In the genomic region with DNA sequence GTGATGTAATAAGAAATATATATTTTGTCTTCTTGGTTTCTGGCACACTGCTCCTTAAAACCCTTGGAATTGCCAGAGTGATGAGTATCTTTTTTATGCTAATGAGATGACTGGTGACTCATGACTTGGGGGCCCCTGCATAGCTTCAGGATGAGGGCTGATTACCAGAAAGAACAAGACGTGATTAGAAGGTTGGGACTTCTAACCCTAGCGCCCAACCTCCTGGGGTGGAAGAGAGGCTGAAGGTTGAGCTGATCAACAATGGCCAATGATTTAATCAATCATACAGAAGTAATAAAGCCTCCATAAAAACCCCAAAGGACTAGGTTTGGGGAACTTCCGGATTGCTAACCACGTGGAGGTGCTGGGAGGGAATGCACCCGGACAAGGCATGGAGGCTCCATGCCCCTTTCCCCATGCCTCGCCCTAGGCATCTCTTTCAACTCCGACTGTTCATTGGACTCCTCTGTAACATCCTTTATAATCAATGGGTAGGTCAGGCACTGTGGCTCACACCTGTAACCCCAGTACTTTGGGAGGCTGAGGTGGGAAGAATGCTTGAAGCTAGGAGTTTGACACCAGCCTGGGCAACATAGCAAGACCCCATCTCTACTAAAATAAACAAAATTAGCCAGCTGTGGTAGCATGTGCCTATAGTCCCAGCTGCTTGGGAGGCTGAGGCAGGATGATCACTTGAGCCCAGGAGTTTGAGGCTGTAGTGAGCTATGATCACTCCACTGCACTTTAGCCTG, we compare ENCODE assay signal across 1 cellular context.
A peak's percentile ranks its signal among the peaks of the same experiment; 100 is the strongest.
TF ChIP-seq lines count a peak whose summit lies in the region.

No MANE protein-coding gene starts in this region.

TF ChIP-seq in K562, 482 proteins besides CTCF, POLR2A, EP300 and RAD21 (continued from another document and continues in another):
- TF ChIP-seq, protein P1, sequence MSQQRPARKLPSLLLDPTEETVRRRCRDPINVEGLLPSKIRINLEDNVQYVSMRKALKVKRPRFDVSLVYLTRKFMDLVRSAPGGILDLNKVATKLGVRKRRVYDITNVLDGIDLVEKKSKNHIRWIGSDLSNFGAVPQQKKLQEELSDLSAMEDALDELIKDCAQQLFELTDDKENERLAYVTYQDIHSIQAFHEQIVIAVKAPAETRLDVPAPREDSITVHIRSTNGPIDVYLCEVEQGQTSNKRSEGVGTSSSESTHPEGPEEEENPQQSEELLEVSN (IDR thresholded peaks at IDR 0.05; ENCODE audit: borderline replicate concordance in 1 of 2, extremely low read depth in 1 of 2, insufficient read depth in 1 of 2, insufficient read length in 1 of 2, low read depth in 1 of 2, low read length in 1 of 2, poor library complexity in 1 of 2, severe bottlenecking in 1 of 2): peak; percentile 64 to 87
- no peak for TF ChIP-seq HCFC1 (IDR thresholded peaks at IDR 0.05; ENCODE audit: low read depth, low read length)
- no peak for TF ChIP-seq PYGO2 (tag; IDR thresholded peaks at IDR 0.05)
- no peak for TF ChIP-seq NELFE (IDR thresholded peaks at IDR 0.05; ENCODE audit: insufficient read depth, insufficient read length)
- TF ChIP-seq ZNF408 (CRISPR knock-in tag; IDR thresholded peaks at IDR 0.05; ENCODE audit: low read depth): no peak
- TF ChIP-seq KAT8 (IDR thresholded peaks at IDR 0.05; ENCODE audit: low read depth): no peak
- no peak for TF ChIP-seq KDM1A (IDR thresholded peaks at IDR 0.05)
- TF ChIP-seq, protein P2, sequence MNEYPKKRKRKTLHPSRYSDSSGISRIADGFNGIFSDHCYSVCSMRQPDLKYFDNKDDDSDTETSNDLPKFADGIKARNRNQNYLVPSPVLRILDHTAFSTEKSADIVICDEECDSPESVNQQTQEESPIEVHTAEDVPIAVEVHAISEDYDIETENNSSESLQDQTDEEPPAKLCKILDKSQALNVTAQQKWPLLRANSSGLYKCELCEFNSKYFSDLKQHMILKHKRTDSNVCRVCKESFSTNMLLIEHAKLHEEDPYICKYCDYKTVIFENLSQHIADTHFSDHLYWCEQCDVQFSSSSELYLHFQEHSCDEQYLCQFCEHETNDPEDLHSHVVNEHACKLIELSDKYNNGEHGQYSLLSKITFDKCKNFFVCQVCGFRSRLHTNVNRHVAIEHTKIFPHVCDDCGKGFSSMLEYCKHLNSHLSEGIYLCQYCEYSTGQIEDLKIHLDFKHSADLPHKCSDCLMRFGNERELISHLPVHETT (CRISPR knock-in tag; conservative IDR thresholded peaks at IDR 0.05 in 1 of 2, IDR thresholded peaks at IDR 0.05 in 1 of 2): no peak
- TF ChIP-seq FOXJ2 (tag; IDR thresholded peaks at IDR 0.05): 0 out of 2 replicates have a peak, but pooled peaks have one; percentile 9
- TF ChIP-seq CSDE1 (IDR thresholded peaks at IDR 0.05): no peak
- TF ChIP-seq ZNF668 (CRISPR knock-in tag; IDR thresholded peaks at IDR 0.05): no peak
- TF ChIP-seq, protein P3, sequence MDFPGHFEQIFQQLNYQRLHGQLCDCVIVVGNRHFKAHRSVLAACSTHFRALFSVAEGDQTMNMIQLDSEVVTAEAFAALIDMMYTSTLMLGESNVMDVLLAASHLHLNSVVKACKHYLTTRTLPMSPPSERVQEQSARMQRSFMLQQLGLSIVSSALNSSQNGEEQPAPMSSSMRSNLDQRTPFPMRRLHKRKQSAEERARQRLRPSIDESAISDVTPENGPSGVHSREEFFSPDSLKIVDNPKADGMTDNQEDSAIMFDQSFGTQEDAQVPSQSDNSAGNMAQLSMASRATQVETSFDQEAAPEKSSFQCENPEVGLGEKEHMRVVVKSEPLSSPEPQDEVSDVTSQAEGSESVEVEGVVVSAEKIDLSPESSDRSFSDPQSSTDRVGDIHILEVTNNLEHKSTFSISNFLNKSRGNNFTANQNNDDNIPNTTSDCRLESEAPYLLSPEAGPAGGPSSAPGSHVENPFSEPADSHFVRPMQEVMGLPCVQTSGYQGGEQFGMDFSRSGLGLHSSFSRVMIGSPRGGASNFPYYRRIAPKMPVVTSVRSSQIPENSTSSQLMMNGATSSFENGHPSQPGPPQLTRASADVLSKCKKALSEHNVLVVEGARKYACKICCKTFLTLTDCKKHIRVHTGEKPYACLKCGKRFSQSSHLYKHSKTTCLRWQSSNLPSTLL (IDR thresholded peaks at IDR 0.05): no peak
- TF ChIP-seq, protein P4, sequence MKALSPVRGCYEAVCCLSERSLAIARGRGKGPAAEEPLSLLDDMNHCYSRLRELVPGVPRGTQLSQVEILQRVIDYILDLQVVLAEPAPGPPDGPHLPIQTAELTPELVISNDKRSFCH (CRISPR knock-in tag; IDR thresholded peaks at IDR 0.05): no peak
- TF ChIP-seq, protein P4 (tag; IDR thresholded peaks at IDR 0.05): 0 out of 2 replicates have a peak, but pooled peaks have one; percentile 27
- TF ChIP-seq, protein P5, sequence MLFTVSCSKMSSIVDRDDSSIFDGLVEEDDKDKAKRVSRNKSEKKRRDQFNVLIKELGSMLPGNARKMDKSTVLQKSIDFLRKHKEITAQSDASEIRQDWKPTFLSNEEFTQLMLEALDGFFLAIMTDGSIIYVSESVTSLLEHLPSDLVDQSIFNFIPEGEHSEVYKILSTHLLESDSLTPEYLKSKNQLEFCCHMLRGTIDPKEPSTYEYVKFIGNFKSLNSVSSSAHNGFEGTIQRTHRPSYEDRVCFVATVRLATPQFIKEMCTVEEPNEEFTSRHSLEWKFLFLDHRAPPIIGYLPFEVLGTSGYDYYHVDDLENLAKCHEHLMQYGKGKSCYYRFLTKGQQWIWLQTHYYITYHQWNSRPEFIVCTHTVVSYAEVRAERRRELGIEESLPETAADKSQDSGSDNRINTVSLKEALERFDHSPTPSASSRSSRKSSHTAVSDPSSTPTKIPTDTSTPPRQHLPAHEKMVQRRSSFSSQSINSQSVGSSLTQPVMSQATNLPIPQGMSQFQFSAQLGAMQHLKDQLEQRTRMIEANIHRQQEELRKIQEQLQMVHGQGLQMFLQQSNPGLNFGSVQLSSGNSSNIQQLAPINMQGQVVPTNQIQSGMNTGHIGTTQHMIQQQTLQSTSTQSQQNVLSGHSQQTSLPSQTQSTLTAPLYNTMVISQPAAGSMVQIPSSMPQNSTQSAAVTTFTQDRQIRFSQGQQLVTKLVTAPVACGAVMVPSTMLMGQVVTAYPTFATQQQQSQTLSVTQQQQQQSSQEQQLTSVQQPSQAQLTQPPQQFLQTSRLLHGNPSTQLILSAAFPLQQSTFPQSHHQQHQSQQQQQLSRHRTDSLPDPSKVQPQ (CRISPR knock-in tag; IDR thresholded peaks at IDR 0.05; ENCODE audit: borderline replicate concordance): no peak
- TF ChIP-seq RNF2 (IDR thresholded peaks at IDR 0.05): no peak
- TF ChIP-seq RBM15 (IDR thresholded peaks at IDR 0.05; ENCODE audit: insufficient read depth, low read length): no peak
- TF ChIP-seq, protein P6, sequence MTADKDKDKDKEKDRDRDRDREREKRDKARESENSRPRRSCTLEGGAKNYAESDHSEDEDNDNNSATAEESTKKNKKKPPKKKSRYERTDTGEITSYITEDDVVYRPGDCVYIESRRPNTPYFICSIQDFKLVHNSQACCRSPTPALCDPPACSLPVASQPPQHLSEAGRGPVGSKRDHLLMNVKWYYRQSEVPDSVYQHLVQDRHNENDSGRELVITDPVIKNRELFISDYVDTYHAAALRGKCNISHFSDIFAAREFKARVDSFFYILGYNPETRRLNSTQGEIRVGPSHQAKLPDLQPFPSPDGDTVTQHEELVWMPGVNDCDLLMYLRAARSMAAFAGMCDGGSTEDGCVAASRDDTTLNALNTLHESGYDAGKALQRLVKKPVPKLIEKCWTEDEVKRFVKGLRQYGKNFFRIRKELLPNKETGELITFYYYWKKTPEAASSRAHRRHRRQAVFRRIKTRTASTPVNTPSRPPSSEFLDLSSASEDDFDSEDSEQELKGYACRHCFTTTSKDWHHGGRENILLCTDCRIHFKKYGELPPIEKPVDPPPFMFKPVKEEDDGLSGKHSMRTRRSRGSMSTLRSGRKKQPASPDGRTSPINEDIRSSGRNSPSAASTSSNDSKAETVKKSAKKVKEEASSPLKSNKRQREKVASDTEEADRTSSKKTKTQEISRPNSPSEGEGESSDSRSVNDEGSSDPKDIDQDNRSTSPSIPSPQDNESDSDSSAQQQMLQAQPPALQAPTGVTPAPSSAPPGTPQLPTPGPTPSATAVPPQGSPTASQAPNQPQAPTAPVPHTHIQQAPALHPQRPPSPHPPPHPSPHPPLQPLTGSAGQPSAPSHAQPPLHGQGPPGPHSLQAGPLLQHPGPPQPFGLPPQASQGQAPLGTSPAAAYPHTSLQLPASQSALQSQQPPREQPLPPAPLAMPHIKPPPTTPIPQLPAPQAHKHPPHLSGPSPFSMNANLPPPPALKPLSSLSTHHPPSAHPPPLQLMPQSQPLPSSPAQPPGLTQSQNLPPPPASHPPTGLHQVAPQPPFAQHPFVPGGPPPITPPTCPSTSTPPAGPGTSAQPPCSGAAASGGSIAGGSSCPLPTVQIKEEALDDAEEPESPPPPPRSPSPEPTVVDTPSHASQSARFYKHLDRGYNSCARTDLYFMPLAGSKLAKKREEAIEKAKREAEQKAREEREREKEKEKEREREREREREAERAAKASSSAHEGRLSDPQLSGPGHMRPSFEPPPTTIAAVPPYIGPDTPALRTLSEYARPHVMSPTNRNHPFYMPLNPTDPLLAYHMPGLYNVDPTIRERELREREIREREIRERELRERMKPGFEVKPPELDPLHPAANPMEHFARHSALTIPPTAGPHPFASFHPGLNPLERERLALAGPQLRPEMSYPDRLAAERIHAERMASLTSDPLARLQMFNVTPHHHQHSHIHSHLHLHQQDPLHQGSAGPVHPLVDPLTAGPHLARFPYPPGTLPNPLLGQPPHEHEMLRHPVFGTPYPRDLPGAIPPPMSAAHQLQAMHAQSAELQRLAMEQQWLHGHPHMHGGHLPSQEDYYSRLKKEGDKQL (CRISPR knock-in tag; IDR thresholded peaks at IDR 0.05; ENCODE audit: borderline replicate concordance): no peak
- TF ChIP-seq, protein P7, sequence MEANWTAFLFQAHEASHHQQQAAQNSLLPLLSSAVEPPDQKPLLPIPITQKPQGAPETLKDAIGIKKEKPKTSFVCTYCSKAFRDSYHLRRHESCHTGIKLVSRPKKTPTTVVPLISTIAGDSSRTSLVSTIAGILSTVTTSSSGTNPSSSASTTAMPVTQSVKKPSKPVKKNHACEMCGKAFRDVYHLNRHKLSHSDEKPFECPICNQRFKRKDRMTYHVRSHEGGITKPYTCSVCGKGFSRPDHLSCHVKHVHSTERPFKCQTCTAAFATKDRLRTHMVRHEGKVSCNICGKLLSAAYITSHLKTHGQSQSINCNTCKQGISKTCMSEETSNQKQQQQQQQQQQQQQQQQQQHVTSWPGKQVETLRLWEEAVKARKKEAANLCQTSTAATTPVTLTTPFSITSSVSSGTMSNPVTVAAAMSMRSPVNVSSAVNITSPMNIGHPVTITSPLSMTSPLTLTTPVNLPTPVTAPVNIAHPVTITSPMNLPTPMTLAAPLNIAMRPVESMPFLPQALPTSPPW (CRISPR knock-in tag; IDR thresholded peaks at IDR 0.05): peak; percentile 59
- no peak for TF ChIP-seq FOXA1 (IDR thresholded peaks at IDR 0.05; ENCODE audit: borderline replicate concordance)
- TF ChIP-seq, protein P8, sequence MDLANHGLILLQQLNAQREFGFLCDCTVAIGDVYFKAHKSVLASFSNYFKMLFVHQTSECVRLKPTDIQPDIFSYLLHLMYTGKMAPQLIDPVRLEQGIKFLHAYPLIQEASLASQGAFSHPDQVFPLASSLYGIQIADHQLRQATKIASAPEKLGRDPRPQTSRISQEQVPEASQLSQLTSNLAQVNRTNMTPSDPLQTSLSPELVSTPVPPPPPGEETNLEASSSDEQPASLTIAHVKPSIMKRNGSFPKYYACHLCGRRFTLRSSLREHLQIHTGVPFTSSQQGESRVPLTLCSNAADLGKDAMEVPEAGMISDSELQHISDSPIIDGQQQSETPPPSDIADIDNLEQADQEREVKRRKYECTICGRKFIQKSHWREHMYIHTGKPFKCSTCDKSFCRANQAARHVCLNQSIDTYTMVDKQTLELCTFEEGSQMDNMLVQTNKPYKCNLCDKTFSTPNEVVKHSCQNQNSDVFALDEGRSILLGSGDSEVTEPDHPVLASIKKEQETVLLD (IDR thresholded peaks at IDR 0.05): no peak
- TF ChIP-seq, protein P9, sequence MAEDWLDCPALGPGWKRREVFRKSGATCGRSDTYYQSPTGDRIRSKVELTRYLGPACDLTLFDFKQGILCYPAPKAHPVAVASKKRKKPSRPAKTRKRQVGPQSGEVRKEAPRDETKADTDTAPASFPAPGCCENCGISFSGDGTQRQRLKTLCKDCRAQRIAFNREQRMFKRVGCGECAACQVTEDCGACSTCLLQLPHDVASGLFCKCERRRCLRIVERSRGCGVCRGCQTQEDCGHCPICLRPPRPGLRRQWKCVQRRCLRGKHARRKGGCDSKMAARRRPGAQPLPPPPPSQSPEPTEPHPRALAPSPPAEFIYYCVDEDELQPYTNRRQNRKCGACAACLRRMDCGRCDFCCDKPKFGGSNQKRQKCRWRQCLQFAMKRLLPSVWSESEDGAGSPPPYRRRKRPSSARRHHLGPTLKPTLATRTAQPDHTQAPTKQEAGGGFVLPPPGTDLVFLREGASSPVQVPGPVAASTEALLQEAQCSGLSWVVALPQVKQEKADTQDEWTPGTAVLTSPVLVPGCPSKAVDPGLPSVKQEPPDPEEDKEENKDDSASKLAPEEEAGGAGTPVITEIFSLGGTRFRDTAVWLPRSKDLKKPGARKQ (CRISPR knock-in tag; IDR thresholded peaks at IDR 0.05): no peak
- TF ChIP-seq, protein P10, sequence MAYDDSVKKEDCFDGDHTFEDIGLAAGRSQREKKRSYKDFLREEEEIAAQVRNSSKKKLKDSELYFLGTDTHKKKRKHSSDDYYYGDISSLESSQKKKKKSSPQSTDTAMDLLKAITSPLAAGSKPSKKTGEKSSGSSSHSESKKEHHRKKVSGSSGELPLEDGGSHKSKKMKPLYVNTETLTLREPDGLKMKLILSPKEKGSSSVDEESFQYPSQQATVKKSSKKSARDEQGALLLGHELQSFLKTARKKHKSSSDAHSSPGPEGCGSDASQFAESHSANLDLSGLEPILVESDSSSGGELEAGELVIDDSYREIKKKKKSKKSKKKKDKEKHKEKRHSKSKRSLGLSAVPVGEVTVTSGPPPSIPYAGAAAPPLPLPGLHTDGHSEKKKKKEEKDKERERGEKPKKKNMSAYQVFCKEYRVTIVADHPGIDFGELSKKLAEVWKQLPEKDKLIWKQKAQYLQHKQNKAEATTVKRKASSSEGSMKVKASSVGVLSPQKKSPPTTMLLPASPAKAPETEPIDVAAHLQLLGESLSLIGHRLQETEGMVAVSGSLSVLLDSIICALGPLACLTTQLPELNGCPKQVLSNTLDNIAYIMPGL (CRISPR knock-in tag; IDR thresholded peaks at IDR 0.05): no peak
- TF ChIP-seq ZNF146 (CRISPR knock-in tag; IDR thresholded peaks at IDR 0.05; ENCODE audit: unreplicated experiment): no peak
- TF ChIP-seq GTF2E2 (tag; IDR thresholded peaks at IDR 0.05): no peak
- TF ChIP-seq ZNF282 (CRISPR knock-in tag; IDR thresholded peaks at IDR 0.05): no peak
- TF ChIP-seq CREM (IDR thresholded peaks at IDR 0.05; ENCODE audit: low read depth): 0 out of 2 replicates have a peak, but pooled peaks have one; percentile 8
- TF ChIP-seq RHOXF2B (CRISPR knock-in tag; conservative IDR thresholded peaks at IDR 0.05): no peak
- no peak for TF ChIP-seq NFIC (IDR thresholded peaks at IDR 0.05)
